In the genomic region with DNA sequence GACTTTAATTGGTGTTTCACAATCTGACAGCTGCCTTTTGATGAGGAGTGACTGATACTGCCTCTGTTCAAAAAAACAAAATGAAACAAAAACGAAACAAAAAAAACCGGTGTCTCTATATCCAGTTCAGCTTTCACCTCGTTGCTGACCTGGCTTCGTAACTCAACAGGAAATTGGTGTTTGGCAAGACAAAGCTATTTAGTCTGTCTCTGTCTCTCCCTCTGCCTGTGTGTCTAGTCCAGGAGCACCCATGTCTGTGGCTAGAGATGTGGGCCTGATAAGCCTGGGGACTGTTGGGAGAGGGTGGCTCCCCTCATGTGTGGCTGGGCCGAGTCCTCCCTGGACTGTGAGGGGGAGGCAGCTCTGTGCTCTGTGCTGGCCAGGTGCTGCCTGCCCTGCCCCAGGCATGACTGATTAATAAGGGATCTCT, we compare ENCODE assay signal across 8 cellular contexts. TPM values are rescaled to one million over a fixed set of nuclear protein-coding genes. Genes with fewer than 3 reads are reported as not detected.
DNase-seq lines count a peak whose midpoint lies in the region; ATAC-seq, FAIRE-seq and TF ChIP-seq lines count a peak whose summit lies in the region.

No MANE protein-coding gene starts in this region.

- DNase-seq in GM12892 (ENCODE audit: insufficient read length) (peak; percentile 36), NOMO-1 (lab: John Stamatoyannopoulos, UW; ENCODE audit: unreplicated experiment in 2 of 2) (peak; percentile 57 to 90), dermis microvascular lymphatic vessel endothelial cell (ENCODE audit: low read depth in 2 of 2) (peak; percentile 9 to 18), NCI-H146 (lab: John Stamatoyannopoulos, UW) (no peak), T-helper 9 cell (no peak)

- H3K4me3 ChIP-seq in skeletal muscle satellite cell (ENCODE audit: low read length): no peak overlapping the region

- H3K9ac ChIP-seq in skeletal muscle satellite cell (ENCODE audit: low read depth, low read length): no peak overlapping the region

- H3K4me1 ChIP-seq in skeletal muscle satellite cell (ENCODE audit: control insufficient read depth, insufficient read depth, low read length): no peaks in the 10 kb centered on the region

- H3K4me2 ChIP-seq in skeletal muscle satellite cell (ENCODE audit: low read length): peak overlapping the region; percentile 32

- ATAC-seq in GM21619 (IDR thresholded peaks at IDR 0.05; ENCODE audit: unreplicated experiment) (no peak), GM21786 (IDR thresholded peaks at IDR 0.05; ENCODE audit: unreplicated experiment) (no peak)

- H3K9me3 ChIP-seq in skeletal muscle satellite cell (replicated peaks; ENCODE audit: low read length): peaks cover 2% of the 10 kb centered on the region

- peaks cover 44% of the 10 kb centered on the region for H3K27me3 ChIP-seq in skeletal muscle satellite cell (ENCODE audit: control insufficient read depth, insufficient read depth, low read length)

- no peaks in the 10 kb centered on the region for H3K36me3 ChIP-seq in skeletal muscle satellite cell (ENCODE audit: insufficient read depth, low read length)

- TF ChIP-seq POLR2A in GM12892 (IDR thresholded peaks at IDR 0.05; ENCODE audit: low read depth, low read length): no peak

- peak; percentile 9 for FAIRE-seq in GM12892 (lab: Jason Lieb, UNC)

RNA-seq across cellular contexts. Expression of gene CACNA1C, which starts 11.3 kb away (rescaled TPM):
- polyA plus RNA-seq in GM12892 (2012; ENCODE audit: missing spikeins): 0.04 TPM
- 0.38 and 0.51 TPM in 2 replicates for total RNA-seq in dermis microvascular lymphatic vessel endothelial cell
- total RNA-seq in skeletal muscle satellite cell (2012; rRNA removed): 5.1 and 10.9 TPM in 2 replicates

RNA-seq across cellular contexts. Expression of gene DCP1B, which starts 59.8 kb away (rescaled TPM):
- 12.0 TPM for polyA plus RNA-seq in GM12892 (2012; ENCODE audit: missing spikeins)
- total RNA-seq in dermis microvascular lymphatic vessel endothelial cell: 3.9 and 4.3 TPM in 2 replicates
- total RNA-seq in skeletal muscle satellite cell (2012; rRNA removed): 10.0 and 10.6 TPM in 2 replicates

Comparison
In these comparisons a context has a peak if more than half of its experiments do, and no peak if none do; other contexts are left out.
1. DNase-seq: peak in GM12892 (single experiment), NOMO-1 (2 of 2) and dermis microvascular lymphatic vessel endothelial cell (2 of 2); none in NCI-H146 (single experiment) and T-helper 9 cell (single experiment).